Comparison of ENCODE assay signal across 9 cellular contexts in the genomic region with DNA sequence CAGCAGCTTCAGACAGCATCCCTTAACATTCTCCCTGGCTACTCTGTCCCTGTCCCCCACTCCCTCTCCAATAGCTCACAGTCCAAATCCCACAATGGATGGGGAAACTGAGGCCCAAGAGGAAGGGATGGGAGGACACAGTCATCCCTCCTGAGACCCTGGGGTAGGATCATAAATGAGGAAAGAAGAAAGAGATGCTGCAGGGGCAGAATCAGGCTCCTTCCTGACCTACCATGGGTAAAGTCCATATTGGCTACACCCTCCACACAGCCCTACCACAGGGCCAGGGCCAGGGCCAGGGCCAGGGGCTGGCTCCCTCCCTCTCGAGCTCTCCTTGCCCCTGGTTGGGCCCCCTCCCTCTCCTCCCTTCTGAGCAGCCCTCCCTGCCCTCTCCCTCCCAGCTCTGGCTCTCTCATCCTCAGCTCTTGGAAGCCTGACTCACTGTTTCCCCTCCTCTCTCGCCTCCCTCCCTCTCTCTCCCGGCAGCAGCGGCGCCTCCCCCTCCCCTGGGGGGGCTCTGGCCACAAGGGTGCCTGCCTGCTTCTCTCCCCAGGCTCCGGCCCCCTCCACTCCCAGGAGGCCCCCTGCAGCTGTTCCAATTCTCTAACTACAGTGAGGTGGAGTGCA. TPM values are rescaled to one million over a fixed set of nuclear protein-coding genes. Genes with fewer than 3 reads are reported as not detected.
A peak's percentile ranks its signal among the peaks of the same experiment; 100 is the strongest.
DNase-seq lines count a peak whose midpoint lies in the region; ATAC-seq and TF ChIP-seq lines count a peak whose summit lies in the region.
"Had no signal": no experiment of that assay in that cellular context is flagged by ENCODE, and none has a peak within 500 bp of the region (broad histone marks: within the 10 kb centered on the region; RNA-seq: fewer than 3 reads in every experiment).

No MANE protein-coding gene starts in this region.

- TF ChIP-seq POLR2A in adrenal gland (IDR thresholded peaks at IDR 0.05): peak in 1 of 2 donors; percentile 60

- 6 to 13% (median 8%) methylated on average over 5 to 6 of the region's 6 CpGs for WGBS in adrenal gland, 4 donors
- 6% methylated on average over 3 of the region's 6 CpGs for WGBS in hepatocyte (ENCODE audit: low lambda C conversion rate, missing lambda C conversion rate)

- peak overlapping the region in 1 of 7 donors; percentile 60 for H3K4me3 Mint-ChIP-seq in CD8-positive, alpha-beta memory T cell

- no peaks in the 10 kb centered on the region for H3K27me3 Mint-ChIP-seq in CD8-positive, alpha-beta memory T cell

- peaks cover 0 to 1% (median 0%) of the 10 kb centered on the region in 3 donors for H3K36me3 Mint-ChIP-seq in CD8-positive, alpha-beta memory T cell

- CTCF ChIA-PET in CD8-positive, alpha-beta memory T cell (lab: Charles Lee): interaction anchor here (1.1 kb wide), 2 partner anchors 42 to 126 kb away, joined by 3 to 4 read pairs; no protein-coding TSS in a partner anchor

- H3K4me3 ChIP-seq in adrenal gland (peak overlapping the region in 1 of 4 donors; percentile 43), hepatocyte (no peak overlapping the region)
- no peak overlapping the region for H3K4me3 ChIP-seq in CD8-positive, alpha-beta memory T cell (ENCODE audit: low read length)

- no peak for ATAC-seq in HG03571 (IDR thresholded peaks at IDR 0.05; ENCODE audit: unreplicated experiment)
- ATAC-seq in HG03469 (IDR thresholded peaks at IDR 0.05; ENCODE audit: unreplicated experiment): no peak

- H3K27ac Mint-ChIP-seq in CD8-positive, alpha-beta memory T cell: peak overlapping the region in 1 of 8 donors; percentile 78

- H2AFZ ChIP-seq in hepatocyte: no peak overlapping the region

- H3K27ac ChIP-seq in adrenal gland: peak overlapping the region; percentile 58 to 96 (median 83)
- peak overlapping the region; percentile 83 for H3K27ac ChIP-seq in hepatocyte
- H3K27ac ChIP-seq in CD8-positive, alpha-beta memory T cell (ENCODE audit: low read depth, low read length): no peak overlapping the region
- H3K27ac ChIP-seq: neutrophil had no signal

- H3K9me3 Mint-ChIP-seq in CD8-positive, alpha-beta memory T cell: no peaks in the 10 kb centered on the region

- H3K36me3 ChIP-seq in adrenal gland (replicated peaks in 1 of 2) (no peaks in the 10 kb centered on the region), hepatocyte (replicated peaks; ENCODE audit: insufficient read depth, low read depth) (no peaks in the 10 kb centered on the region)
- H3K36me3 ChIP-seq in CD8-positive, alpha-beta memory T cell (ENCODE audit: insufficient read depth, low read length): no peaks in the 10 kb centered on the region
- H3K36me3 ChIP-seq: neutrophil had no signal

- DNase-seq in EH (ENCODE audit: low read depth) (peak; percentile 81), NCI-H2196 (lab: John Stamatoyannopoulos, UW; ENCODE audit: unreplicated experiment) (peak; percentile 26), adrenal gland (peak; percentile 81 to 96 (median 88)), hepatocyte (ENCODE audit: low spot score) (peak; percentile 91)
- DNase-seq in stimulated activated CD4-positive, alpha-beta T cell treated with anti-CD3 and anti-CD28 coated beads, Interleukin-15, amount 100 ng/mL, for 1 hour (ENCODE audit: low read depth in 1 of 2, low spot score in 1 of 2): peak; percentile 26 to 31
- no peak for DNase-seq in CD8-positive, alpha-beta memory T cell

- peak overlapping the region; percentile 99 for H3K4me2 ChIP-seq in hepatocyte

- TF ChIP-seq CTCF in adrenal gland (IDR thresholded peaks at IDR 0.05) (no peak), hepatocyte (IDR thresholded peaks at IDR 0.05; ENCODE audit: poor library complexity) (no peak)

- intact Hi-C loops in adrenal gland (cut with DNase I): no loop called here

- no peaks in the 10 kb centered on the region for H3K27me3 ChIP-seq in adrenal gland
- no peaks in the 10 kb centered on the region for H3K27me3 ChIP-seq in hepatocyte
- no peaks in the 10 kb centered on the region for H3K27me3 ChIP-seq in CD8-positive, alpha-beta memory T cell (ENCODE audit: insufficient read depth, low read length, poor library complexity, severe bottlenecking)

- H3K9me3 ChIP-seq in adrenal gland (replicated peaks in 1 of 3): no peaks in the 10 kb centered on the region
- H3K9me3 ChIP-seq in hepatocyte (ENCODE audit: low read depth): no peaks in the 10 kb centered on the region
- no peaks in the 10 kb centered on the region for H3K9me3 ChIP-seq in CD8-positive, alpha-beta memory T cell (ENCODE audit: low read length)
- H3K9me3 ChIP-seq: neutrophil had no signal

- H4K20me1 ChIP-seq in hepatocyte (ENCODE audit: insufficient read depth, poor library complexity, severe bottlenecking): peaks cover 89% of the 10 kb centered on the region

- H3K4me1 Mint-ChIP-seq in CD8-positive, alpha-beta memory T cell: peaks cover 30 to 48% (median 36%) of the 10 kb centered on the region in 3 donors

- POLR2A ChIA-PET in CD8-positive, alpha-beta memory T cell (lab: Charles Lee): no interaction called here

- no peaks in the 10 kb centered on the region for H3K9me2 ChIP-seq in hepatocyte (replicated peaks; ENCODE audit: insufficient read depth)

- H3K4me1 ChIP-seq in adrenal gland (replicated peaks in 1 of 2) (peaks cover 80 to 81% of the 10 kb centered on the region in 2 donors), hepatocyte (ENCODE audit: insufficient read depth) (peaks cover 79% of the 10 kb centered on the region)
- H3K4me1 ChIP-seq in CD8-positive, alpha-beta memory T cell (ENCODE audit: insufficient read depth, low read length): peaks cover 74% of the 10 kb centered on the region

- H3K79me2 ChIP-seq in hepatocyte: peaks cover 97% of the 10 kb centered on the region

RNA-seq across cellular contexts. Expression of gene AHDC1, which starts 4.9 kb away (rescaled TPM):
- 100 to 1,000 TPM in 1 of 8 donors, 10 to 100 TPM in 7; 43.9 to 111 (median 71.8) TPM for total RNA-seq in adrenal gland
- 10 to 100 TPM; 10.4 to 98.5 (median 27.0) TPM for polyA plus RNA-seq in adrenal gland
- 6.7 and 13.3 TPM in 2 replicates for total RNA-seq in hepatocyte
- polyA plus RNA-seq in hepatocyte: 12.2 and 14.4 TPM in 2 replicates
- 10 to 100 TPM; 11.5 TPM for total RNA-seq in CD8-positive, alpha-beta memory T cell
- 1.9 TPM for polyA plus RNA-seq in CD8-positive, alpha-beta memory T cell

RNA-seq across cellular contexts. Expression of gene FGR, which starts 36.0 kb away (rescaled TPM):
- total RNA-seq in adrenal gland (10 to 100 TPM in 4 of 8 donors, 1 to 10 TPM in 4; 4.7 to 16.0 (median 10.4) TPM), hepatocyte (0.28 and 0.73 TPM in 2 replicates)
- polyA plus RNA-seq in adrenal gland (10 to 100 TPM in 2 of 3 donors, 1 to 10 TPM in 1; 6.0 to 51.9 (median 11.3) TPM), hepatocyte (0.28 TPM in 1 of 2 replicates, not detected in the other)
- total RNA-seq in CD8-positive, alpha-beta memory T cell: 1 to 10 TPM; 1.6 to 1.8 TPM
- polyA plus RNA-seq in CD8-positive, alpha-beta memory T cell: 49.6 TPM

Comparison
In these comparisons a context has a peak if more than half of its experiments do, and no peak if none do; other contexts are left out.
1. DNase-seq: peak in EH (single experiment), NCI-H2196 (single experiment), adrenal gland (7 of 7), hepatocyte (single experiment) and stimulated activated CD4-positive, alpha-beta T cell treated with anti-CD3 and anti-CD28 coated beads, Interleukin-15, amount 100 ng/mL, for 1 hour (2 of 2); none in CD8-positive, alpha-beta memory T cell (0 of 5).